Comparison of ENCODE assay signal across 2 cellular contexts in genomic region chr11:67985302-67985701, GRCh38. TPM values are rescaled to one million over a fixed set of nuclear protein-coding genes. Genes with fewer than 3 reads are reported as not detected.
"Had no signal": no experiment of that assay in that cellular context is flagged by ENCODE, and none has a peak within 500 bp of the region (broad histone marks: within the 10 kb centered on the region; RNA-seq: fewer than 3 reads in every experiment).

No MANE protein-coding gene starts in this region.

RNA-seq across cellular contexts. Expression of gene ALDH3B1, which starts 24.8 kb away (rescaled TPM):
- total RNA-seq: GM23338, H9 had no signal
